8 cellular contexts compared by ENCODE assay signal in the genomic region with DNA sequence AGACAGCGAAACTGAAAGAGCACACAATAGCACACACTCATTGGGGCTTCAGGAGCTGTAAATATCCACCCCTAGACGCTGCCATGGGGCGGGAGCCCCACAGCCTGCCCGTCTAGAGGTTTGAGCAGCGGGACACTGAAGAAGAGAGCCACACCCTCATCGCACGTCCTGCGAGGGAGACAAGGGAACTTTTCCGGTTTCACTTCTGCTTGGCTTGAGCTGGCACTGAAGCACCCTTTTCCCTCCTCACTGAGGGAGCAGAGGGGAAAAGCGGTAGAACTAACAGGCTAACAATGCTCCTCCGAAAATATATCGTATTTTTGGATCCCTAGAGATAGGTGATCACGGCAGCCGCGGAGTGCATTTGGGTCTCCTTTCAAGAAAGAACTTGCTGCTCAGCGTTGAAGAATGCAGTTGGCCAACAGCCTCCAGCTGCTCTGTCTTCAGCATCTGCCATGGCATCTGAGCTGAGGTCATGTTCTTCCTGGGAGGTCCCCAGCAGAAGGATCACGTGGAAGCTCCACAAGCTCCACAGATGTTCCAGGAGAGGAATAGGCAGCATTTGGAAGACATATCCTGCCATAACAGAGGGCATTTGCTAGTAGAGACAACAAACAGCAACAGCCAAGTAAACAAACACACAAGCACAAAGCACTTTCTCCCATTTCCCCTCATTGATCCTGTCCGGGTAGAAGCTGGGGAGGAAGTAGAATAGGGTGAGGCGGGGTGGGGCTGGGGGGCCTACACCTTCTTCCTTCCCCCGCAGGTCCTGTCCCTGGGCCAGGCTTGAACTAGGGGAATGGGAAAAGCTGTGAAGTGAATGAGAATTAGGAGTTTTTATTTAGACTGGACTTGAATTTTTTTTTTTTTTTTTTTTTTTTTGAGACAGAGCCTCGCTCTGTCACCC. TPM values are rescaled to one million over a fixed set of nuclear protein-coding genes. Genes with fewer than 3 reads are reported as not detected.
DNase-seq lines count a peak whose midpoint lies in the region; ATAC-seq lines count a peak whose summit lies in the region.

No MANE protein-coding gene starts in this region.

- H3K4me1 Mint-ChIP-seq in activated naive CD8-positive, alpha-beta T cell treated with anti-CD3 and anti-CD28 coated beads, Interleukin-2, amount 50 U/mL, for 24 hours = peaks cover 11% of the 10 kb centered on the region
- H3K4me1 Mint-ChIP-seq in stimulated activated effector memory CD8-positive, alpha-beta T cell treated with anti-CD3 and anti-CD28 coated beads, Interleukin-12 subunit alpha, Interleukin-12 subunit beta, amount 100 ng/mL, for 72 hours = peaks cover 10% of the 10 kb centered on the region

- DNase-seq in DMS 273 (lab: John Stamatoyannopoulos, UW; ENCODE audit: unreplicated experiment) (peak; percentile 93), NCI-H2196 (lab: John Stamatoyannopoulos, UW; ENCODE audit: unreplicated experiment) (peak; percentile 11), hepatic stellate cell (ENCODE audit: low spot score) (peak; percentile 86), G401 (ENCODE audit: low spot score) (no peak)
- DNase-seq in activated naive CD8-positive, alpha-beta T cell treated with anti-CD3 and anti-CD28 coated beads, Interleukin-2, amount 50 U/mL, for 24 hours = peak; percentile 23
- DNase-seq in stimulated activated effector memory CD8-positive, alpha-beta T cell treated with anti-CD3 and anti-CD28 coated beads, Interleukin-12 subunit alpha, Interleukin-12 subunit beta, amount 100 ng/mL, for 72 hours (ENCODE audit: low spot score in 2 of 2) = no peak

- peak overlapping the region; percentile 51 for H3K4me3 Mint-ChIP-seq in activated naive CD8-positive, alpha-beta T cell treated with anti-CD3 and anti-CD28 coated beads, Interleukin-2, amount 50 U/mL, for 24 hours
- peak overlapping the region; percentile 66 for H3K4me3 Mint-ChIP-seq in stimulated activated effector memory CD8-positive, alpha-beta T cell treated with anti-CD3 and anti-CD28 coated beads, Interleukin-12 subunit alpha, Interleukin-12 subunit beta, amount 100 ng/mL, for 72 hours

- peaks cover 2% of the 10 kb centered on the region for H3K27me3 Mint-ChIP-seq in activated naive CD8-positive, alpha-beta T cell treated with anti-CD3 and anti-CD28 coated beads, Interleukin-2, amount 50 U/mL, for 24 hours

- in situ Hi-C loops in G401 (cut with HindIII; ENCODE audit: low sequenced_read_pairs) = no loop called here

- peaks cover 4% of the 10 kb centered on the region for H3K9me3 Mint-ChIP-seq in activated naive CD8-positive, alpha-beta T cell treated with anti-CD3 and anti-CD28 coated beads, Interleukin-2, amount 50 U/mL, for 24 hours
- H3K9me3 Mint-ChIP-seq in stimulated activated effector memory CD8-positive, alpha-beta T cell treated with anti-CD3 and anti-CD28 coated beads, Interleukin-12 subunit alpha, Interleukin-12 subunit beta, amount 100 ng/mL, for 72 hours = no peaks in the 10 kb centered on the region

- ATAC-seq in GM21529 (IDR thresholded peaks at IDR 0.05; ENCODE audit: unreplicated experiment) (peak; percentile 79), GM21576 (IDR thresholded peaks at IDR 0.05; ENCODE audit: unreplicated experiment) (no peak)
- peak; percentile 54 for ATAC-seq in activated naive CD8-positive, alpha-beta T cell treated with anti-CD3 and anti-CD28 coated beads, Interleukin-2, amount 50 U/mL, for 24 hours
- peak; percentile 70 for ATAC-seq in stimulated activated effector memory CD8-positive, alpha-beta T cell treated with anti-CD3 and anti-CD28 coated beads, Interleukin-12 subunit alpha, Interleukin-12 subunit beta, amount 100 ng/mL, for 72 hours

- H3K36me3 Mint-ChIP-seq in activated naive CD8-positive, alpha-beta T cell treated with anti-CD3 and anti-CD28 coated beads, Interleukin-2, amount 50 U/mL, for 24 hours (ENCODE audit: low read depth) = no peaks in the 10 kb centered on the region
- no peaks in the 10 kb centered on the region for H3K36me3 Mint-ChIP-seq in stimulated activated effector memory CD8-positive, alpha-beta T cell treated with anti-CD3 and anti-CD28 coated beads, Interleukin-12 subunit alpha, Interleukin-12 subunit beta, amount 100 ng/mL, for 72 hours

- H3K27ac Mint-ChIP-seq in activated naive CD8-positive, alpha-beta T cell treated with anti-CD3 and anti-CD28 coated beads, Interleukin-2, amount 50 U/mL, for 24 hours = peak overlapping the region; percentile 32
- H3K27ac Mint-ChIP-seq in stimulated activated effector memory CD8-positive, alpha-beta T cell treated with anti-CD3 and anti-CD28 coated beads, Interleukin-12 subunit alpha, Interleukin-12 subunit beta, amount 100 ng/mL, for 72 hours = peak overlapping the region; percentile 73

RNA-seq across cellular contexts. Expression of a gene that starts 44.8 kb away (rescaled TPM):
- not detected in 2 replicates for total RNA-seq in G401 (2014; rRNA removed; shearing (Covaris generic))

Comparison
In these comparisons a context has a peak if more than half of its experiments do, and no peak if none do; other contexts are left out.
1. DNase-seq: peak in DMS 273 (single experiment), NCI-H2196 (single experiment), activated naive CD8-positive, alpha-beta T cell treated with anti-CD3 and anti-CD28 coated beads, Interleukin-2, amount 50 U/mL, for 24 hours (single experiment) and hepatic stellate cell (single experiment); none in stimulated activated effector memory CD8-positive, alpha-beta T cell treated with anti-CD3 and anti-CD28 coated beads, Interleukin-12 subunit alpha, Interleukin-12 subunit beta, amount 100 ng/mL, for 72 hours (0 of 2) and G401 (single experiment).